In the genomic region with DNA sequence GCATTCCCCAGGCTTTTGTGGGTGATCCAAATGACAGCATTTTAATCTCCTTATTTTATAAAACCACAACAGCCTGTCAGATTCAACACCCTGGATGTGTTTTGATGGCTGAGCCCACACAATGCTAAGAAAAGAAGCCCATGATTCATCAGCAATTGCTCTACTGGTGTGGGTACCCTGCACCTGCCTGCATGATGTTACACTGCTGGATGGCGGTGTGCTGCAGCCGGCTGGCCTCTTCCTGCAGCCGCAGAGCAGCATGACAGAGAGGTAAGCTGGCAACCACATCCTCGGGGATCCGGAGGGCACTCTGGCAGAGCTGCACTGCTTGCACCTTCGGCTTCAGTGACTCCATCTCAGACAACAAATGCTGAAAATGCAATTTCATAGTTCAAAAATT, we compare ENCODE assay signal across 1 cellular context.
TF ChIP-seq lines count a peak whose summit lies in the region.

No MANE protein-coding gene starts in this region.

TF ChIP-seq in GM12878, 131 proteins besides CTCF, POLR2A, EP300 and RAD21 (continued from another document):
- TF ChIP-seq ZBTB40 (IDR thresholded peaks at IDR 0.05; ENCODE audit: borderline replicate concordance) (no peak), NBN (IDR thresholded peaks at IDR 0.05) (no peak), FOXK2 (IDR thresholded peaks at IDR 0.05) (no peak), MYB (IDR thresholded peaks at IDR 0.05; ENCODE audit: borderline replicate concordance, low read depth, low read length) (no peak), ZNF622 (IDR thresholded peaks at IDR 0.05) (no peak), CEBPB (IDR thresholded peaks at IDR 0.05; ENCODE audit: borderline replicate concordance in 1 of 2, low read depth in 2 of 2, low read length in 2 of 2) (no peak), ZNF384 (IDR thresholded peaks at IDR 0.05; ENCODE audit: borderline replicate concordance, low read depth, low read length) (no peak)
